ENCODE assay signal across 29 cellular contexts in genomic region chr2:118340103-118340502, GRCh38.
"Had no signal": no experiment of that assay in that cellular context is flagged by ENCODE, and none has a peak within 500 bp of the region (broad histone marks: within the 10 kb centered on the region; RNA-seq: fewer than 3 reads in every experiment).

No MANE protein-coding gene starts in this region.

- DNase-seq: activated CD4-positive, alpha-beta T cell treated with anti-CD3 and anti-CD28 coated beads for 48 hours; activated CD4-positive, alpha-beta T cell treated with anti-CD3 and anti-CD28 coated beads, Interleukin-2, amount 50 U/mL, for 4 hours; activated CD4-positive, CD25-positive, alpha-beta regulatory T cell treated with anti-CD3 and anti-CD28 coated beads, Interleukin-2, amount 50 U/mL, for 72 hours; activated CD8-positive, alpha-beta memory T cell treated with anti-CD3 and anti-CD28 coated beads, Interleukin-2, amount 10 ng/mL, durations not matched to agents 7 days and 5 days; activated effector memory CD4-positive, alpha-beta T cell treated with Interleukin-2 at 50 U/mL for 16 hours; activated naive CD4-positive, alpha-beta T cell; activated T-cell treated with anti-CD3 and anti-CD28 coated beads, Interleukin-2, amount 50 U/mL, for 24 hours; amniotic stem cell; MM.1S; NCI-H1105 treated with DMSO at 0.1 percent for 48 hours; NCI-H1436 treated with DMSO at 0.1 percent for 48 hours; NCI-H2029; NCI-H2107; NCI-H2171 treated with DMSO at 0.1 percent for 48 hours; NCI-H226; NCI-H510A; NCI-H526 treated with DMSO at 0.1 percent for 48 hours; NK-92 treated with Interleukin-12 subunit alpha and Interleukin-12 subunit beta, amount 100 ng/mL, for 24 hours; OCI-M1; RPMI8226; T-helper 1 cell had no signal

- H3K27ac ChIP-seq: ascending aorta, cardiac muscle cell, SK-N-MC had no signal

- ATAC-seq: activated CD8-positive, alpha-beta memory T cell treated with anti-CD3 and anti-CD28 coated beads, Interleukin-2, amount 10 ng/mL, durations not matched to agents 7 days and 5 days; Panc1; Right ventricle myocardium inferior had no signal

- H3K36me3 Mint-ChIP-seq: activated CD8-positive, alpha-beta memory T cell treated with anti-CD3 and anti-CD28 coated beads, Interleukin-2, amount 10 ng/mL, durations not matched to agents 7 days and 5 days; activated naive CD4-positive, alpha-beta T cell treated with anti-CD3 and anti-CD28 coated beads, Interleukin-2, amount 50 U/mL, for 24 hours; brain had no signal

- H3K4me3 Mint-ChIP-seq: activated CD8-positive, alpha-beta memory T cell treated with anti-CD3 and anti-CD28 coated beads, Interleukin-2, amount 10 ng/mL, durations not matched to agents 7 days and 5 days; activated naive CD4-positive, alpha-beta T cell treated with anti-CD3 and anti-CD28 coated beads, Interleukin-2, amount 50 U/mL, for 24 hours; activated T-cell treated with anti-CD3 and anti-CD28 coated beads, Interleukin-2, amount 50 U/mL, for 24 hours; activated T-helper 1 cell treated with anti-CD3 and anti-CD28 coated beads, Interleukin-12 subunit alpha, Interleukin-12 subunit beta, Interleukin-2, Interleukin-4 antibody, amounts not matched to agents 30 ng/mL and 10 ng/mL and 1 ng/mL, durations not matched to agents 14 hours and 24 hours and 36 hours; brain had no signal

- H3K4me1 Mint-ChIP-seq: activated CD8-positive, alpha-beta memory T cell treated with anti-CD3 and anti-CD28 coated beads, Interleukin-2, amount 10 ng/mL, durations not matched to agents 7 days and 5 days; activated naive CD4-positive, alpha-beta T cell treated with anti-CD3 and anti-CD28 coated beads, Interleukin-2, amount 50 U/mL, for 24 hours; brain had no signal

- H3K4me1 ChIP-seq: ascending aorta had no signal

- H3K27ac Mint-ChIP-seq: activated CD8-positive, alpha-beta memory T cell treated with anti-CD3 and anti-CD28 coated beads, Interleukin-2, amount 10 ng/mL, durations not matched to agents 7 days and 5 days; activated naive CD4-positive, alpha-beta T cell treated with anti-CD3 and anti-CD28 coated beads, Interleukin-2, amount 50 U/mL, for 24 hours; activated T-cell treated with anti-CD3 and anti-CD28 coated beads, Interleukin-2, amount 50 U/mL, for 24 hours; activated T-helper 1 cell treated with anti-CD3 and anti-CD28 coated beads, Interleukin-12 subunit alpha, Interleukin-12 subunit beta, Interleukin-2, Interleukin-4 antibody, amounts not matched to agents 30 ng/mL and 10 ng/mL and 1 ng/mL, durations not matched to agents 14 hours and 24 hours and 36 hours; brain had no signal

- H3K4me3 ChIP-seq: ascending aorta, cardiac muscle cell, SK-N-MC had no signal

- H3K36me3 ChIP-seq: ascending aorta, cardiac muscle cell had no signal

- H3K27me3 ChIP-seq: ascending aorta, cardiac muscle cell had no signal
